Comparison of ENCODE assay signal across 1 cellular context in the genomic region with DNA sequence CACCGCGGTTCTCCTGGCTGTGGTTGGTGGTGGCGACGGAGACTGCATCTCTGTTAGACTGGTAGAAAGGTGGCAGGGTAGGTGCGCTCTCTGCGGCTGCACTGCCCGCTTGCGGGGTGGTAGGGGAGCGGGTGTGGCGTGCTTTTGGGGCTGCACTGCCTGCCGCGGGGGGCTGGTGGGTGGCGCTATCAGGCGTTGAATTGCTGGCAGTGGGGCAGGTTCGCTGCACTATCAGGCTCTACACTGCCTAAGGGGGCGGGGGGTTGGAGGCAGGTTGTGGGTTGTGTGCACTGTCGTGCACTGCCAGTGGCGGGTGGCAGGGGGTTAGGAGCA.
TF ChIP-seq lines count a peak whose summit lies in the region.

No MANE protein-coding gene starts in this region.

TF ChIP-seq in K562, 482 proteins besides CTCF, POLR2A, EP300 and RAD21:
- TF ChIP-seq EGR1 (conservative IDR thresholded peaks at IDR 0.05): 0 out of 2 replicates have a peak, but pooled peaks have one; percentile 24
- TF ChIP-seq, protein P1, sequence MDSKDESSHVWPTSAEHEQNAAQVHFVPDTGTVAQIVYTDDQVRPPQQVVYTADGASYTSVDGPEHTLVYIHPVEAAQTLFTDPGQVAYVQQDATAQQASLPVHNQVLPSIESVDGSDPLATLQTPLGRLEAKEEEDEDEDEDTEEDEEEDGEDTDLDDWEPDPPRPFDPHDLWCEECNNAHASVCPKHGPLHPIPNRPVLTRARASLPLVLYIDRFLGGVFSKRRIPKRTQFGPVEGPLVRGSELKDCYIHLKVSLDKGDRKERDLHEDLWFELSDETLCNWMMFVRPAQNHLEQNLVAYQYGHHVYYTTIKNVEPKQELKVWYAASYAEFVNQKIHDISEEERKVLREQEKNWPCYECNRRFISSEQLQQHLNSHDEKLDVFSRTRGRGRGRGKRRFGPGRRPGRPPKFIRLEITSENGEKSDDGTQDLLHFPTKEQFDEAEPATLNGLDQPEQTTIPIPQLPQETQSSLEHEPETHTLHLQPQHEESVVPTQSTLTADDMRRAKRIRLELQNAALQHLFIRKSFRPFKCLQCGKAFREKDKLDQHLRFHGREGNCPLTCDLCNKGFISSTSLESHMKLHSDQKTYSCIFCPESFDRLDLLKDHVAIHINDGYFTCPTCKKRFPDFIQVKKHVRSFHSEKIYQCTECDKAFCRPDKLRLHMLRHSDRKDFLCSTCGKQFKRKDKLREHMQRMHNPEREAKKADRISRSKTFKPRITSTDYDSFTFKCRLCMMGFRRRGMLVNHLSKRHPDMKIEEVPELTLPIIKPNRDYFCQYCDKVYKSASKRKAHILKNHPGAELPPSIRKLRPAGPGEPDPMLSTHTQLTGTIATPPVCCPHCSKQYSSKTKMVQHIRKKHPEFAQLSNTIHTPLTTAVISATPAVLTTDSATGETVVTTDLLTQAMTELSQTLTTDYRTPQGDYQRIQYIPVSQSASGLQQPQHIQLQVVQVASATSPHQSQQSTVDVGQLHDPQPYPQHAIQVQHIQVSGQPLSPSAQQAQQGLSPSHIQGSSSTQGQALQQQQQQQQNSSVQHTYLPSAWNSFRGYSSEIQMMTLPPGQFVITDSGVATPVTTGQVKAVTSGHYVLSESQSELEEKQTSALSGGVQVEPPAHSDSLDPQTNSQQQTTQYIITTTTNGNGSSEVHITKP (IDR thresholded peaks at IDR 0.05; ENCODE audit: partially characterized antibody): no peak
- TF ChIP-seq, protein P2, sequence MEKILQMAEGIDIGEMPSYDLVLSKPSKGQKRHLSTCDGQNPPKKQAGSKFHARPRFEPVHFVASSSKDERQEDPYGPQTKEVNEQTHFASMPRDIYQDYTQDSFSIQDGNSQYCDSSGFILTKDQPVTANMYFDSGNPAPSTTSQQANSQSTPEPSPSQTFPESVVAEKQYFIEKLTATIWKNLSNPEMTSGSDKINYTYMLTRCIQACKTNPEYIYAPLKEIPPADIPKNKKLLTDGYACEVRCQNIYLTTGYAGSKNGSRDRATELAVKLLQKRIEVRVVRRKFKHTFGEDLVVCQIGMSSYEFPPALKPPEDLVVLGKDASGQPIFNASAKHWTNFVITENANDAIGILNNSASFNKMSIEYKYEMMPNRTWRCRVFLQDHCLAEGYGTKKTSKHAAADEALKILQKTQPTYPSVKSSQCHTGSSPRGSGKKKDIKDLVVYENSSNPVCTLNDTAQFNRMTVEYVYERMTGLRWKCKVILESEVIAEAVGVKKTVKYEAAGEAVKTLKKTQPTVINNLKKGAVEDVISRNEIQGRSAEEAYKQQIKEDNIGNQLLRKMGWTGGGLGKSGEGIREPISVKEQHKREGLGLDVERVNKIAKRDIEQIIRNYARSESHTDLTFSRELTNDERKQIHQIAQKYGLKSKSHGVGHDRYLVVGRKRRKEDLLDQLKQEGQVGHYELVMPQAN (IDR thresholded peaks at IDR 0.05; ENCODE audit: borderline replicate concordance): 0 out of 2 replicates have a peak, but pooled peaks have one; percentile 29
- TF ChIP-seq RBFOX2 (IDR thresholded peaks at IDR 0.05; ENCODE audit: low read depth, low read length): peak; percentile 17
